ENCODE assay signal across 8 cellular contexts in the genomic region with DNA sequence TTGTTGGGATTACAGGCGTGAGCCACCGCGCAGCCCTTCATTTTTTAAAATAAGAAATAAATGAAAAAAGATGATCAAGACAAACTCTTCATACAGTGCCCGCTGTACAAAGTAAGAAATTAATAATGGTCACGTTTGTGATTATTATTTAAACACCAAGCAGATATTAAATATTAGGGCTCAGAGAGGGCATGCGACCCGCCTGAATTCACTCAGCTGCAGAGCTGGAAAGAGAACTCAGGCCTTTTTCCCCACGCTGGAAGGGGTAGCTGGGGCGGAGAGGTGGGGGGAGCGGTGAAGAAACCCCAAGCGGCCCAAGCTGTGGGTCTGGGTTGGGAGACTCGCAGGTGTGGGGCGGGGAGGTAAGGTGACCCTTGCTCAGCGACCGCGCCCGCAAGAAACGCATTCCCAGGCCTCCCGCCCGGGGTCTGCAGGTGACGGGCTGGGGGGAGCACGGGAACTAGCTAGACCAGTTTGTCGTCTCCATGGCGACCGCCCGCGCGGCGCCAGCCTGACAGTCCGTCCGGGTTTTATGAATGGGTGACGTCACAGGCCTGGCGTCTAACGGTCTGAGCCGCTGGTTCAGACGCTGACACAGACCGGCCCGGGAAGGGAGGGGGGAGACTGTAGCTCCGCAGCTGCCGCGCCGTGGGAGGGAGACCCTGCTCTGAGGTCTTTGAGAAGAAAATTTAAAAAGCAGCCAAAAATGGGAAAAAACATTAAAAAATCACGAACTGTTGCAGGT. TPM values are rescaled to one million over a fixed set of nuclear protein-coding genes. Genes with fewer than 3 reads are reported as not detected.
DNase-seq lines count a peak whose midpoint lies in the region; ATAC-seq lines count a peak whose summit lies in the region.

No MANE protein-coding gene starts in this region.

- H4K20me1 ChIP-seq in BLaER1 treated with 17β-estradiol and CSF1 and Interleukin-3, amounts not matched to agents 10 nM and 100 nM: peaks cover 0 to 36% (median 22%) of the 10 kb centered on the region in 11 experiments; a peak in 17 of 22 replicates

- peaks cover 0 to 6% (median 0%) of the 10 kb centered on the region in 11 experiments; a peak in 1 of 22 replicates for H3K9me3 ChIP-seq in BLaER1 treated with 17β-estradiol and CSF1 and Interleukin-3, amounts not matched to agents 10 nM and 100 nM (replicated peaks in 1 of 11)

- peak overlapping the region; percentile 61 to 88 (median 68) for H3K4me3 ChIP-seq in BLaER1 treated with 17β-estradiol and CSF1 and Interleukin-3, amounts not matched to agents 10 nM and 100 nM

- no peaks in the 10 kb centered on the region for H3K36me3 Mint-ChIP-seq in activated T-helper 1 cell treated with anti-CD3 and anti-CD28 coated beads, Interleukin-12 subunit alpha, Interleukin-12 subunit beta, Interleukin-2, Interleukin-4 antibody, amounts not matched to agents 30 ng/mL and 10 ng/mL and 1 ng/mL, durations not matched to agents 14 hours and 24 hours and 36 hours (ENCODE audit: low read depth)

- no peaks in the 10 kb centered on the region for H3K9me3 Mint-ChIP-seq in activated T-helper 1 cell treated with anti-CD3 and anti-CD28 coated beads, Interleukin-12 subunit alpha, Interleukin-12 subunit beta, Interleukin-2, Interleukin-4 antibody, amounts not matched to agents 30 ng/mL and 10 ng/mL and 1 ng/mL, durations not matched to agents 14 hours and 24 hours and 36 hours

- intact Hi-C loops in activated T-helper 1 cell treated with anti-CD3 and anti-CD28 coated beads, Interleukin-12 subunit alpha, Interleukin-12 subunit beta, Interleukin-2, Interleukin-4 antibody, amounts not matched to agents 30 ng/mL and 10 ng/mL and 1 ng/mL, durations not matched to agents 14 hours and 24 hours and 36 hours (cut with micrococcal nuclease): loop anchor here (2.0 to 10.0 kb wide), 3 partner anchors 43 to 751 kb away; partner anchors contain the start of genes ASXL1 and HM13

- H3K4me3 Mint-ChIP-seq in activated T-helper 1 cell treated with anti-CD3 and anti-CD28 coated beads, Interleukin-12 subunit alpha, Interleukin-12 subunit beta, Interleukin-2, Interleukin-4 antibody, amounts not matched to agents 30 ng/mL and 10 ng/mL and 1 ng/mL, durations not matched to agents 14 hours and 24 hours and 36 hours: peak overlapping the region; percentile 91

- peaks cover 35% of the 10 kb centered on the region for H3K4me1 Mint-ChIP-seq in activated T-helper 1 cell treated with anti-CD3 and anti-CD28 coated beads, Interleukin-12 subunit alpha, Interleukin-12 subunit beta, Interleukin-2, Interleukin-4 antibody, amounts not matched to agents 30 ng/mL and 10 ng/mL and 1 ng/mL, durations not matched to agents 14 hours and 24 hours and 36 hours (ENCODE audit: low read depth)

- DNase-seq in LoVo (ENCODE audit: low spot score) (peak; percentile 96), RKO (ENCODE audit: low spot score) (peak; percentile 96), fibroblast of gingiva (ENCODE audit: low read depth) (peak; percentile 90), myocyte (ENCODE audit: low read depth) (peak; percentile 85)
- DNase-seq in activated T-helper 1 cell treated with anti-CD3 and anti-CD28 coated beads, Interleukin-12 subunit alpha, Interleukin-12 subunit beta, Interleukin-2, Interleukin-4 antibody, amounts not matched to agents 30 ng/mL and 10 ng/mL and 1 ng/mL, durations not matched to agents 14 hours and 24 hours and 36 hours (ENCODE audit: low spot score): peak; percentile 68
- DNase-seq in stimulated activated CD8-positive, alpha-beta memory T cell treated with anti-CD3 and anti-CD28 coated beads, Interleukin-4, amount 100 ng/mL, for 48 hours: peak; percentile 87

- H3K27ac Mint-ChIP-seq in activated T-helper 1 cell treated with anti-CD3 and anti-CD28 coated beads, Interleukin-12 subunit alpha, Interleukin-12 subunit beta, Interleukin-2, Interleukin-4 antibody, amounts not matched to agents 30 ng/mL and 10 ng/mL and 1 ng/mL, durations not matched to agents 14 hours and 24 hours and 36 hours: peak overlapping the region; percentile 6

- H3K27me3 Mint-ChIP-seq in activated T-helper 1 cell treated with anti-CD3 and anti-CD28 coated beads, Interleukin-12 subunit alpha, Interleukin-12 subunit beta, Interleukin-2, Interleukin-4 antibody, amounts not matched to agents 30 ng/mL and 10 ng/mL and 1 ng/mL, durations not matched to agents 14 hours and 24 hours and 36 hours (ENCODE audit: insufficient read depth): peaks cover 54% of the 10 kb centered on the region

- peaks cover 24 to 74% (median 45%) of the 10 kb centered on the region in 10 experiments for H3K4me1 ChIP-seq in BLaER1 treated with 17β-estradiol and CSF1 and Interleukin-3, amounts not matched to agents 10 nM and 100 nM

- peak overlapping the region; percentile 10 to 91 (median 61); a peak in 20 of 22 replicates for H3K9ac ChIP-seq in BLaER1 treated with 17β-estradiol and CSF1 and Interleukin-3, amounts not matched to agents 10 nM and 100 nM

- peak overlapping the region in 5 of 11 experiments; percentile 28 to 96 (median 72); a peak in 9 of 22 replicates for H3K27ac ChIP-seq in BLaER1 treated with 17β-estradiol and CSF1 and Interleukin-3, amounts not matched to agents 10 nM and 100 nM

- H3K36me3 ChIP-seq in BLaER1 treated with 17β-estradiol and CSF1 and Interleukin-3, amounts not matched to agents 10 nM and 100 nM: peaks cover 0 to 12% (median 0%) of the 10 kb centered on the region in 11 experiments; a peak in 3 of 22 replicates

- H3K27me3 ChIP-seq in BLaER1 treated with 17β-estradiol and CSF1 and Interleukin-3, amounts not matched to agents 10 nM and 100 nM: peaks cover 21 to 77% (median 73%) of the 10 kb centered on the region in 11 experiments; a peak in 21 of 22 replicates

- H3K4me2 ChIP-seq in BLaER1 treated with 17β-estradiol and CSF1 and Interleukin-3, amounts not matched to agents 10 nM and 100 nM: peak overlapping the region; percentile 83 to 99 (median 97)

- peak; percentile 25 for ATAC-seq in GM19468 (IDR thresholded peaks at IDR 0.05; ENCODE audit: extremely low read depth, unreplicated experiment)

RNA-seq across cellular contexts. Expression of gene ID1, which starts 1.1 kb away (rescaled TPM):
- total RNA-seq in activated T-helper 1 cell treated with anti-CD3 and anti-CD28 coated beads, Interleukin-12 subunit alpha, Interleukin-12 subunit beta, Interleukin-2, Interleukin-4 antibody, amounts not matched to agents 30 ng/mL and 10 ng/mL and 1 ng/mL, durations not matched to agents 14 hours and 24 hours and 36 hours: 3.4 and 4.0 TPM in 2 replicates
- 6.7 and 8.9 TPM in 2 replicates for total RNA-seq in myocyte
- 11.5 TPM for polyA plus RNA-seq in myocyte (2012)

RNA-seq across cellular contexts. Expression of gene COX4I2, which starts 33.7 kb away (rescaled TPM):
- total RNA-seq in activated T-helper 1 cell treated with anti-CD3 and anti-CD28 coated beads, Interleukin-12 subunit alpha, Interleukin-12 subunit beta, Interleukin-2, Interleukin-4 antibody, amounts not matched to agents 30 ng/mL and 10 ng/mL and 1 ng/mL, durations not matched to agents 14 hours and 24 hours and 36 hours: not detected in 2 replicates
- total RNA-seq in myocyte: not detected in 2 replicates
- polyA plus RNA-seq in myocyte (2012): not detected
